1 cellular context compared by ENCODE assay signal in the genomic region with DNA sequence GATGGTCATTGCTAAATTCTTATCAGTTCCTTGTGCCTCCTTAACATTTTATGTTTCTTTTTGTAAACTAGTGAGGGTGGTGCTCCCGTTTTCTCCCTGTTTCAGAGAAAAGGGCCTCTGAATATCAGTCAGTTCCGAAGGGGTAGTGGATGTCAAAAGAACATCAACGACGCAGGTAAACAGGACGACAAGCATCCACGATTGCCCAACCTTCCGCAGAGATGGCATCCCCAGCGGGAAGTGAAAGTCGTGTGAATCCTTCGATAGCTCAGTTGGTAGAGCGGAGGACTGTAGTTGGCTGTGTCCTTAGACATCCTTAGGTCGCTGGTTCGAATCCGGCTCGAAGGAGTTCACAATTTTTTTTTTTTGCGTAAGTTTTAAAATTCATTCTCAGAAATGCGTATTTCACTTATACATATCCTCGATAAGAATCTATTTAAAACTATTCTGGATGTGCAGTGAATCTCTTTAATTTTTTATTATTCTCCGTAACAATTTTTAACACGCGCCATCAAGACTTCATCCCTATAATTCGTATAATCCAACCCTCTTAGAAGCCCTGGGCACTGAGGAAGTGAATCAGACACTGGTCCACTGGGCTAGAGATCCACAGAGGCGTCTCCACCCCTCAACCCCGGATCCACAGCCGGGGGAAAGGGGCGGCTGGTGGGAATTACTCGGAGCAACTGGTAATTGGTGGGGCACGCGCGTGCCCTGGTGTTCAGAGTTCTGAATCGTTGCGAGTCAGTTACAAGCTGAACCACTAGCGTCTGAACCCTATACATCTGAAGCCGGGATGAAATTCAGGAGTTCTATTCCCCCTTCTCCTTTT.
TF ChIP-seq lines count a peak whose summit lies in the region.

No MANE protein-coding gene starts in this region.

TF ChIP-seq in HEK293, 187 proteins besides CTCF, POLR2A, EP300 and RAD21 (continued from another document):
- TF ChIP-seq, protein P1, sequence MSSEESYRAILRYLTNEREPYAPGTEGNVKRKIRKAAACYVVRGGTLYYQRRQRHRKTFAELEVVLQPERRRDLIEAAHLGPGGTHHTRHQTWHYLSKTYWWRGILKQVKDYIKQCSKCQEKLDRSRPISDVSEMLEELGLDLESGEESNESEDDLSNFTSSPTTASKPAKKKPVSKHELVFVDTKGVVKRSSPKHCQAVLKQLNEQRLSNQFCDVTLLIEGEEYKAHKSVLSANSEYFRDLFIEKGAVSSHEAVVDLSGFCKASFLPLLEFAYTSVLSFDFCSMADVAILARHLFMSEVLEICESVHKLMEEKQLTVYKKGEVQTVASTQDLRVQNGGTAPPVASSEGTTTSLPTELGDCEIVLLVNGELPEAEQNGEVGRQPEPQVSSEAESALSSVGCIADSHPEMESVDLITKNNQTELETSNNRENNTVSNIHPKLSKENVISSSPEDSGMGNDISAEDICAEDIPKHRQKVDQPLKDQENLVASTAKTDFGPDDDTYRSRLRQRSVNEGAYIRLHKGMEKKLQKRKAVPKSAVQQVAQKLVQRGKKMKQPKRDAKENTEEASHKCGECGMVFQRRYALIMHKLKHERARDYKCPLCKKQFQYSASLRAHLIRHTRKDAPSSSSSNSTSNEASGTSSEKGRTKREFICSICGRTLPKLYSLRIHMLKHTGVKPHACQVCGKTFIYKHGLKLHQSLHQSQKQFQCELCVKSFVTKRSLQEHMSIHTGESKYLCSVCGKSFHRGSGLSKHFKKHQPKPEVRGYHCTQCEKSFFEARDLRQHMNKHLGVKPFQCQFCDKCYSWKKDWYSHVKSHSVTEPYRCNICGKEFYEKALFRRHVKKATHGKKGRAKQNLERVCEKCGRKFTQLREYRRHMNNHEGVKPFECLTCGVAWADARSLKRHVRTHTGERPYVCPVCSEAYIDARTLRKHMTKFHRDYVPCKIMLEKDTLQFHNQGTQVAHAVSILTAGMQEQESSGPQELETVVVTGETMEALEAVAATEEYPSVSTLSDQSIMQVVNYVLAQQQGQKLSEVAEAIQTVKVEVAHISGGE (tag by site-specific recombination; conservative IDR thresholded peaks at IDR 0.05; ENCODE audit: low read depth), result no peak
- TF ChIP-seq ZFP37 (tag by site-specific recombination; IDR thresholded peaks at IDR 0.05) (peak; percentile 90; the same call in 1 of the 2 replicates), ZFP41 (tag by site-specific recombination; IDR thresholded peaks at IDR 0.05; ENCODE audit: borderline replicate concordance) (no peak), ZNF366 (tag by site-specific recombination; conservative IDR thresholded peaks at IDR 0.05) (peak; percentile 12; the same call in 1 of the 2 replicates), ZNF514 (tag by site-specific recombination; IDR thresholded peaks at IDR 0.05) (no peak), SP3 (tag by site-specific recombination; IDR thresholded peaks at IDR 0.05) (peak; percentile 52; the same call in 1 of the 2 replicates), ZNF311 (tag by site-specific recombination; IDR thresholded peaks at IDR 0.05; ENCODE audit: borderline replicate concordance) (no peak), ZNF792 (tag by site-specific recombination; IDR thresholded peaks at IDR 0.05) (0 out of 2 replicates have a peak, but pooled peaks have one; percentile 52), TRIM28 (IDR thresholded peaks at IDR 0.05; ENCODE audit: borderline replicate concordance, low read length) (peak; percentile 61; the same call in 1 of the 2 replicates), ZNF350 (tag by site-specific recombination; IDR thresholded peaks at IDR 0.05) (no peak), ZNF600 (tag by site-specific recombination; IDR thresholded peaks at IDR 0.05) (peak; percentile 56; the same call in 1 of the 2 replicates), GLI4 (tag by site-specific recombination; IDR thresholded peaks at IDR 0.05) (0 out of 2 replicates have a peak, but pooled peaks have one; percentile 21), BCL11A (tag by site-specific recombination; IDR thresholded peaks at IDR 0.05; ENCODE audit: low read depth) (peak; percentile 57; the same call in 1 of the 2 replicates), PRDM1 (tag by site-specific recombination; IDR thresholded peaks at IDR 0.05) (peak; percentile 91), ZBTB21 (tag by site-specific recombination; IDR thresholded peaks at IDR 0.05) (peak; percentile 14; the same call in 1 of the 2 replicates), WT1 (tag by site-specific recombination; IDR thresholded peaks at IDR 0.05) (peak; percentile 39; the same call in 1 of the 2 replicates), ZNF830 (tag by site-specific recombination; IDR thresholded peaks at IDR 0.05; ENCODE audit: low read depth) (peak; percentile 75), SP7 (tag by site-specific recombination; IDR thresholded peaks at IDR 0.05) (peak; percentile 87), KLF10 (tag by site-specific recombination; IDR thresholded peaks at IDR 0.05) (peak; percentile 69), ZNF76 (tag by site-specific recombination; IDR thresholded peaks at IDR 0.05; ENCODE audit: borderline replicate concordance, low read depth) (peak; percentile 32; the same call in 1 of the 2 replicates), ZNF610 (tag by site-specific recombination; IDR thresholded peaks at IDR 0.05; ENCODE audit: borderline replicate concordance) (peak; percentile 16; the same call in 1 of the 2 replicates), ZNF558 (tag by site-specific recombination; IDR thresholded peaks at IDR 0.05) (peak; percentile 36; the same call in 1 of the 2 replicates), ZNF664 (tag by site-specific recombination; IDR thresholded peaks at IDR 0.05) (peak; percentile 4; the same call in 1 of the 2 replicates)
- TF ChIP-seq, protein P2, sequence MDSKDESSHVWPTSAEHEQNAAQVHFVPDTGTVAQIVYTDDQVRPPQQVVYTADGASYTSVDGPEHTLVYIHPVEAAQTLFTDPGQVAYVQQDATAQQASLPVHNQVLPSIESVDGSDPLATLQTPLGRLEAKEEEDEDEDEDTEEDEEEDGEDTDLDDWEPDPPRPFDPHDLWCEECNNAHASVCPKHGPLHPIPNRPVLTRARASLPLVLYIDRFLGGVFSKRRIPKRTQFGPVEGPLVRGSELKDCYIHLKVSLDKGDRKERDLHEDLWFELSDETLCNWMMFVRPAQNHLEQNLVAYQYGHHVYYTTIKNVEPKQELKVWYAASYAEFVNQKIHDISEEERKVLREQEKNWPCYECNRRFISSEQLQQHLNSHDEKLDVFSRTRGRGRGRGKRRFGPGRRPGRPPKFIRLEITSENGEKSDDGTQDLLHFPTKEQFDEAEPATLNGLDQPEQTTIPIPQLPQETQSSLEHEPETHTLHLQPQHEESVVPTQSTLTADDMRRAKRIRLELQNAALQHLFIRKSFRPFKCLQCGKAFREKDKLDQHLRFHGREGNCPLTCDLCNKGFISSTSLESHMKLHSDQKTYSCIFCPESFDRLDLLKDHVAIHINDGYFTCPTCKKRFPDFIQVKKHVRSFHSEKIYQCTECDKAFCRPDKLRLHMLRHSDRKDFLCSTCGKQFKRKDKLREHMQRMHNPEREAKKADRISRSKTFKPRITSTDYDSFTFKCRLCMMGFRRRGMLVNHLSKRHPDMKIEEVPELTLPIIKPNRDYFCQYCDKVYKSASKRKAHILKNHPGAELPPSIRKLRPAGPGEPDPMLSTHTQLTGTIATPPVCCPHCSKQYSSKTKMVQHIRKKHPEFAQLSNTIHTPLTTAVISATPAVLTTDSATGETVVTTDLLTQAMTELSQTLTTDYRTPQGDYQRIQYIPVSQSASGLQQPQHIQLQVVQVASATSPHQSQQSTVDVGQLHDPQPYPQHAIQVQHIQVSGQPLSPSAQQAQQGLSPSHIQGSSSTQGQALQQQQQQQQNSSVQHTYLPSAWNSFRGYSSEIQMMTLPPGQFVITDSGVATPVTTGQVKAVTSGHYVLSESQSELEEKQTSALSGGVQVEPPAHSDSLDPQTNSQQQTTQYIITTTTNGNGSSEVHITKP (tag by site-specific recombination; IDR thresholded peaks at IDR 0.05), result peak; percentile 77
- TF ChIP-seq, protein P3, sequence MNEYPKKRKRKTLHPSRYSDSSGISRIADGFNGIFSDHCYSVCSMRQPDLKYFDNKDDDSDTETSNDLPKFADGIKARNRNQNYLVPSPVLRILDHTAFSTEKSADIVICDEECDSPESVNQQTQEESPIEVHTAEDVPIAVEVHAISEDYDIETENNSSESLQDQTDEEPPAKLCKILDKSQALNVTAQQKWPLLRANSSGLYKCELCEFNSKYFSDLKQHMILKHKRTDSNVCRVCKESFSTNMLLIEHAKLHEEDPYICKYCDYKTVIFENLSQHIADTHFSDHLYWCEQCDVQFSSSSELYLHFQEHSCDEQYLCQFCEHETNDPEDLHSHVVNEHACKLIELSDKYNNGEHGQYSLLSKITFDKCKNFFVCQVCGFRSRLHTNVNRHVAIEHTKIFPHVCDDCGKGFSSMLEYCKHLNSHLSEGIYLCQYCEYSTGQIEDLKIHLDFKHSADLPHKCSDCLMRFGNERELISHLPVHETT (tag by site-specific recombination; IDR thresholded peaks at IDR 0.05), result no peak; the same call in none of the 2 replicates
- TF ChIP-seq, protein P4, sequence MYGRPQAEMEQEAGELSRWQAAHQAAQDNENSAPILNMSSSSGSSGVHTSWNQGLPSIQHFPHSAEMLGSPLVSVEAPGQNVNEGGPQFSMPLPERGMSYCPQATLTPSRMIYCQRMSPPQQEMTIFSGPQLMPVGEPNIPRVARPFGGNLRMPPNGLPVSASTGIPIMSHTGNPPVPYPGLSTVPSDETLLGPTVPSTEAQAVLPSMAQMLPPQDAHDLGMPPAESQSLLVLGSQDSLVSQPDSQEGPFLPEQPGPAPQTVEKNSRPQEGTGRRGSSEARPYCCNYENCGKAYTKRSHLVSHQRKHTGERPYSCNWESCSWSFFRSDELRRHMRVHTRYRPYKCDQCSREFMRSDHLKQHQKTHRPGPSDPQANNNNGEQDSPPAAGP (tag by site-specific recombination; IDR thresholded peaks at IDR 0.05), result peak; percentile 70; the same call in 1 of the 2 replicates
- TF ChIP-seq, protein P5, sequence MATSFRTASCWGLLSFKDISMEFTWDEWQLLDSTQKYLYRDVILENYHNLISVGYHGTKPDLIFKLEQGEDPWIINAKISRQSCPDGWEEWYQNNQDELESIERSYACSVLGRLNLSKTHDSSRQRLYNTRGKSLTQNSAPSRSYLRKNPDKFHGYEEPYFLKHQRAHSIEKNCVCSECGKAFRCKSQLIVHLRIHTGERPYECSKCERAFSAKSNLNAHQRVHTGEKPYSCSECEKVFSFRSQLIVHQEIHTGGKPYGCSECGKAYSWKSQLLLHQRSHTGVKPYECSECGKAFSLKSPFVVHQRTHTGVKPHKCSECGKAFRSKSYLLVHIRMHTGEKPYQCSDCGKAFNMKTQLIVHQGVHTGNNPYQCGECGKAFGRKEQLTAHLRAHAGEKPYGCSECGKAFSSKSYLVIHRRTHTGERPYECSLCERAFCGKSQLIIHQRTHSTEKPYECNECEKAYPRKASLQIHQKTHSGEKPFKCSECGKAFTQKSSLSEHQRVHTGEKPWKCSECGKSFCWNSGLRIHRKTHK (tag by site-specific recombination; IDR thresholded peaks at IDR 0.05), result no peak
- TF ChIP-seq, protein P6, sequence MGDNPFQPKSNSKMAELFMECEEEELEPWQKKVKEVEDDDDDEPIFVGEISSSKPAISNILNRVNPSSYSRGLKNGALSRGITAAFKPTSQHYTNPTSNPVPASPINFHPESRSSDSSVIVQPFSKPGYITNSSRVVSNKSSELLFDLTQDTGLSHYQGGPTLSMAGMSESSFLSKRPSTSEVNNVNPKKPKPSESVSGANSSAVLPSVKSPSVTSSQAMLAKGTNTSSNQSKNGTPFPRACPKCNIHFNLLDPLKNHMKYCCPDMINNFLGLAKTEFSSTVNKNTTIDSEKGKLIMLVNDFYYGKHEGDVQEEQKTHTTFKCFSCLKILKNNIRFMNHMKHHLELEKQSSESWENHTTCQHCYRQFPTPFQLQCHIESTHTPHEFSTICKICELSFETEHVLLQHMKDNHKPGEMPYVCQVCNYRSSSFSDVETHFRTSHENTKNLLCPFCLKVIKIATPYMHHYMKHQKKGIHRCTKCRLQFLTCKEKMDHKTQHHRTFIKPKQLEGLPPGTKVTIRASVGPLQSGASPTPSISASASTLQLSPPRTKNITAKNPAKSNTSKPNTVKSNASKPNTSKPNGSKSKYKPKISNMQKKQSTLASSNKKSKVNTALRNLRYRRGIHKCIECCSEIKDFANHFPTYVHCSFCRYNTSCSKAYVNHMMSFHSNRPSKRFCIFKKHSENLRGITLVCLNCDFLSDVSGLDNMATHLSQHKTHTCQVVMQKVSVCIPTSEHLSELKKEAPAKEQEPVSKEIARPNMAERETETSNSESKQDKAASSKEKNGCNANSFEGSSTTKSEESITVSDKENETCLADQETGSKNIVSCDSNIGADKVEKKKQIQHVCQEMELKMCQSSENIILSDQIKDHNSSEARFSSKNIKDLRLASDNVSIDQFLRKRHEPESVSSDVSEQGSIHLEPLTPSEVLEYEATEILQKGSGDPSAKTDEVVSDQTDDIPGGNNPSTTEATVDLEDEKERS (tag by site-specific recombination; IDR thresholded peaks at IDR 0.05), result peak; percentile 77; the same call in 1 of the 2 replicates
- TF ChIP-seq, protein P7, sequence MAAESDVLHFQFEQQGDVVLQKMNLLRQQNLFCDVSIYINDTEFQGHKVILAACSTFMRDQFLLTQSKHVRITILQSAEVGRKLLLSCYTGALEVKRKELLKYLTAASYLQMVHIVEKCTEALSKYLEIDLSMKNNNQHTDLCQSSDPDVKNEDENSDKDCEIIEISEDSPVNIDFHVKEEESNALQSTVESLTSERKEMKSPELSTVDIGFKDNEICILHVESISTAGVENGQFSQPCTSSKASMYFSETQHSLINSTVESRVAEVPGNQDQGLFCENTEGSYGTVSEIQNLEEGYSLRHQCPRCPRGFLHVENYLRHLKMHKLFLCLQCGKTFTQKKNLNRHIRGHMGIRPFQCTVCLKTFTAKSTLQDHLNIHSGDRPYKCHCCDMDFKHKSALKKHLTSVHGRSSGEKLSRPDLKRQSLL (tag by site-specific recombination; IDR thresholded peaks at IDR 0.05), result peak; percentile 54; the same call in 1 of the 2 replicates
